8 cellular contexts compared by ENCODE assay signal in genomic region chr1:155171836-155172731, GRCh38. TPM values are rescaled to one million over a fixed set of nuclear protein-coding genes. Genes with fewer than 3 reads are reported as not detected.
A peak's percentile ranks its signal among the peaks of the same experiment; 100 is the strongest.
DNase-seq lines count a peak whose midpoint lies in the region; ATAC-seq and TF ChIP-seq lines count a peak whose summit lies in the region.

No MANE protein-coding gene starts in this region.

- H3K4me3 ChIP-seq in SU-DHL-6 (ENCODE audit: insufficient read depth, low read length, poor library complexity, severe bottlenecking) (peak overlapping the region; percentile 95), fibroblast of pulmonary artery (replicated peaks; ENCODE audit: low read depth, low read length) (peak overlapping the region; percentile 98), retinal pigment epithelial cell (ENCODE audit: low read length) (peak overlapping the region; percentile 96)

- intact Hi-C loops in Right ventricle myocardium superior (cut with DNase I): no loop called here
- intact Hi-C loops in Right ventricle myocardium inferior (cut with DNase I): no loop called here

- H3K27me3 ChIP-seq in SU-DHL-6 (ENCODE audit: low read length): no peaks in the 10 kb centered on the region

- no peaks in the 10 kb centered on the region for H3K36me3 ChIP-seq in SU-DHL-6 (ENCODE audit: low read length)

- peak overlapping the region; percentile 82 for H2AFZ ChIP-seq in SU-DHL-6 (ENCODE audit: low read depth, low read length, severe bottlenecking)

- H3K79me2 ChIP-seq in SU-DHL-6 (ENCODE audit: insufficient read depth, low read length): peaks cover 14% of the 10 kb centered on the region

- H3K4me2 ChIP-seq in SU-DHL-6 (ENCODE audit: low read depth, low read length, poor library complexity, severe bottlenecking): peak overlapping the region; percentile 73

- H3K27ac ChIP-seq in SU-DHL-6 (ENCODE audit: low read depth, low read length): peak overlapping the region; percentile 76

- no peaks in the 10 kb centered on the region for H4K20me1 ChIP-seq in SU-DHL-6 (ENCODE audit: low read depth, low read length)

- H3F3A ChIP-seq in SU-DHL-6 (ENCODE audit: insufficient read depth): peaks cover 7% of the 10 kb centered on the region

- peak; percentile 3 for ATAC-seq in Right ventricle myocardium superior (ENCODE audit: poor library complexity)
- no peak for ATAC-seq in Right ventricle myocardium inferior
- no peak for ATAC-seq in HG03571 (IDR thresholded peaks at IDR 0.05; ENCODE audit: unreplicated experiment)

- H3K9me3 ChIP-seq in SU-DHL-6 (ENCODE audit: insufficient read depth, low read length): no peaks in the 10 kb centered on the region

- H3K9me2 ChIP-seq in SU-DHL-6 (replicated peaks; ENCODE audit: insufficient read depth, low read length): no peaks in the 10 kb centered on the region

- no peak for DNase-seq in Right ventricle myocardium superior
- no peak for DNase-seq in Right ventricle myocardium inferior (ENCODE audit: missing footprints)
- no peak for DNase-seq in fibroblast of pulmonary artery (ENCODE audit: low read depth)
- no peak for DNase-seq in retinal pigment epithelial cell (ENCODE audit: low read depth)
- no peak for DNase-seq in SW480 (ENCODE audit: low spot score)
- no peak for DNase-seq in HT-29 (ENCODE audit: low spot score)

- TF ChIP-seq CTCF in SU-DHL-6 (IDR thresholded peaks at IDR 0.05; ENCODE audit: insufficient read depth, low read length, poor library complexity, severe bottlenecking): no peak
- TF ChIP-seq CTCF in fibroblast of pulmonary artery (IDR thresholded peaks at IDR 0.05; ENCODE audit: low read length, missing control alignments): no peak
- no peak for TF ChIP-seq CTCF in retinal pigment epithelial cell (conservative IDR thresholded peaks at IDR 0.05; ENCODE audit: low read depth, low read length)

- peak overlapping the region; percentile 98 for H3K9ac ChIP-seq in SU-DHL-6 (ENCODE audit: low read length)

RNA-seq across cellular contexts. Expression of gene KRTCAP2, which starts 1.0 kb away (rescaled TPM):
- total RNA-seq in Right ventricle myocardium superior (121 TPM), Right ventricle myocardium inferior (118 TPM)
- total RNA-seq in HT-29 (2014; rRNA removed; shearing (Covaris generic)): 107 and 128 TPM in 2 replicates

RNA-seq across cellular contexts. Expression of gene TRIM46, which starts 1.6 kb away (rescaled TPM):
- total RNA-seq in Right ventricle myocardium superior: 0.08 TPM
- total RNA-seq in Right ventricle myocardium inferior: 0.16 TPM
- not detected in 2 replicates for total RNA-seq in HT-29 (2014; rRNA removed; shearing (Covaris generic))

RNA-seq across cellular contexts. Expression of gene DPM3, which starts 31.8 kb away (rescaled TPM):
- 49.4 TPM for total RNA-seq in Right ventricle myocardium superior
- total RNA-seq in Right ventricle myocardium inferior: 55.7 TPM
- total RNA-seq in HT-29 (2014; rRNA removed; shearing (Covaris generic)): 86.2 and 100 TPM in 2 replicates

RNA-seq across cellular contexts. Expression of gene THBS3, which starts 35.6 kb away (rescaled TPM):
- total RNA-seq in Right ventricle myocardium superior: 5.8 TPM
- total RNA-seq in Right ventricle myocardium inferior: 5.7 TPM
- 4.2 and 7.6 TPM in 2 replicates for total RNA-seq in HT-29 (2014; rRNA removed; shearing (Covaris generic))

RNA-seq across cellular contexts. Expression of gene MTX1, which starts 36.4 kb away (rescaled TPM):
- 16.4 TPM for total RNA-seq in Right ventricle myocardium superior
- total RNA-seq in Right ventricle myocardium inferior: 16.5 TPM
- total RNA-seq in HT-29 (2014; rRNA removed; shearing (Covaris generic)): 72.2 and 86.8 TPM in 2 replicates
